10 cellular contexts compared by ENCODE assay signal in the genomic region with DNA sequence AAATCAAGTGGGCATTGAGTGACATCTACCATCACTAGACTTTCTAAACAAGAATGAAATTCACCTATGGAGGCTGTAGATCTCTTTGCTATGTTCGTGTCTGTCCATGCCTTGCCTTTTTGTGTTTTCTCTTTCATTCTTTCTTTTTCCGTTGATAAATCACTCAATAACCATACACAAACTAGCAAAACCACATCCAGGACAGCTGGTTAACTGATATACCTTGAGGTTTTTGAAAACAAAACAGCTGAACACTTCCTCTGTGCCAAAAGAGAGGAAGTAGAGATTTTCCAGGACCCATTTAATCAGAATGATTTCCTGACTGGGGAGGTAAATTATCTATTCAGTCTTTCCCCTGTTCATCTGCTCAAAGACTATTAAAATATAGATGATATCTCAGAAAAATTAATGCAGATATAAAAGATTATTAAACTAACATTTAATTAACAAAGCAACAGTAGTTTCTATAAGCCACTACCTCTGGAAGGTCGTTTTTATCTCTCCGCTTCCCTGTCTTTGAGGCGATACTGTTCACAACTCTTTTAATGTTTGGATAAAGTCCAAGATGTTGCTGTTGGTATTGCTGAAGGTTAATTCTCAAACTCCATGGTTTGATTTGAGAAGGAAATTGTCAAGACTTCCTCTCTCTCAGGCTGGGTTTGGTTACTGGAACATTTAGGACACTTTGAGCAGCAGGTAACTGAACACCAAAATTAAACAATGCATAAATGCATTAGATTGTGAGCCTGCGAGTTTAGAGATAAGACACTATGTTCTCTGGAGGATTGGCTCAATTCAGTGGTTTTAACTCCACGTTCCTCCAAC. TPM values are rescaled to one million over a fixed set of nuclear protein-coding genes. Genes with fewer than 3 reads are reported as not detected.
DNase-seq lines count a peak whose midpoint lies in the region; ATAC-seq and TF ChIP-seq lines count a peak whose summit lies in the region.
"Had no signal": no experiment of that assay in that cellular context is flagged by ENCODE, and none has a peak within 500 bp of the region (broad histone marks: within the 10 kb centered on the region; RNA-seq: fewer than 3 reads in every experiment).

No MANE protein-coding gene starts in this region.

- H3K4me3 ChIP-seq in NB4 (ENCODE audit: low read depth, low read length) (no peak overlapping the region), body of pancreas (no peak overlapping the region), HAP-1 (no peak overlapping the region), aorta (ENCODE audit: low read length in 2 of 2) (no peak overlapping the region)

- in situ Hi-C loops in HAP-1 (cut with MboI; ENCODE audit: low sequenced_read_pairs) = no loop called here

- H3K36me3 Mint-ChIP-seq in activated CD4-positive, alpha-beta T cell treated with anti-CD3 and anti-CD28 coated beads, Interleukin-2, amount 10 ng/mL, durations not matched to agents 24 days and 14 days (ENCODE audit: low read depth) = no peaks in the 10 kb centered on the region
- no peaks in the 10 kb centered on the region for H3K36me3 Mint-ChIP-seq in nephron (ENCODE audit: low read depth)

- H3K36me3 ChIP-seq in body of pancreas (replicated peaks in 1 of 2; ENCODE audit: insufficient read depth in 1 of 2, low read depth in 2 of 2) (no peaks in the 10 kb centered on the region), HAP-1 (replicated peaks) (no peaks in the 10 kb centered on the region), aorta (ENCODE audit: control insufficient read depth in 1 of 2, insufficient read depth in 2 of 2, low read length in 1 of 2) (no peaks in the 10 kb centered on the region)

- no peaks in the 10 kb centered on the region for H3K4me1 ChIP-seq in body of pancreas
- H3K4me1 ChIP-seq in HAP-1 = no peaks in the 10 kb centered on the region
- no peaks in the 10 kb centered on the region for H3K4me1 ChIP-seq in aorta (ENCODE audit: control insufficient read depth in 1 of 2, insufficient read depth in 2 of 2, low read length in 2 of 2)

- intact Hi-C loops in activated CD4-positive, alpha-beta T cell treated with anti-CD3 and anti-CD28 coated beads, Interleukin-2, amount 10 ng/mL, durations not matched to agents 24 days and 14 days (cut with micrococcal nuclease) = loop anchor here (10.0 kb wide), 4 partner anchors 934 to 1516 kb away; no protein-coding TSS in a partner anchor
- intact Hi-C loops in body of pancreas (cut with DNase I) (no loop called here), aorta (cut with DNase I) (no loop called here)

- TF ChIP-seq POLR2A in NB4 (IDR thresholded peaks at IDR 0.05; ENCODE audit: extremely low read depth, insufficient read length) = no peak
- no peak for TF ChIP-seq POLR2A in body of pancreas (IDR thresholded peaks at IDR 0.05)

- DNase-seq in activated CD4-positive, alpha-beta T cell treated with anti-CD3 and anti-CD28 coated beads, Interleukin-2, amount 10 ng/mL, durations not matched to agents 24 days and 14 days = peak; percentile 84
- no peak for DNase-seq in activated CD4-positive, alpha-beta T cell treated with anti-CD3 and anti-CD28 coated beads, Interleukin-2, amount 50 U/mL, for 48 hours
- DNase-seq in NB4 (ENCODE audit: low read depth) = peak; percentile 26
- no peak for DNase-seq in body of pancreas
- no peak for DNase-seq in HAP-1 (ENCODE audit: low spot score in 2 of 2)
- DNase-seq in aorta = no peak
- DNase-seq: NCI-H446 treated with DMSO at 0.1 percent for 48 hours had no signal

- H3K27ac ChIP-seq in body of pancreas (no peak overlapping the region), aorta (ENCODE audit: low read depth in 1 of 2, low read length in 2 of 2) (no peak overlapping the region)

- peaks cover 5% of the 10 kb centered on the region for H3K9me3 Mint-ChIP-seq in activated CD4-positive, alpha-beta T cell treated with anti-CD3 and anti-CD28 coated beads, Interleukin-2, amount 10 ng/mL, durations not matched to agents 24 days and 14 days
- H3K9me3 Mint-ChIP-seq in nephron = no peaks in the 10 kb centered on the region
- H3K9me3 Mint-ChIP-seq: neural crest cell had no signal

- H3K4me3 Mint-ChIP-seq in activated CD4-positive, alpha-beta T cell treated with anti-CD3 and anti-CD28 coated beads, Interleukin-2, amount 10 ng/mL, durations not matched to agents 24 days and 14 days = peak overlapping the region; percentile 58
- no peak overlapping the region for H3K4me3 Mint-ChIP-seq in nephron
- H3K4me3 Mint-ChIP-seq: neural crest cell had no signal

- WGBS in body of pancreas, 2 donors = 31 to 47% methylated on average over 7 of the region's 7 CpGs
- 48 to 51% methylated on average over 7 of the region's 7 CpGs for WGBS in aorta, 2 donors

- H3K9me3 ChIP-seq in body of pancreas (no peaks in the 10 kb centered on the region), HAP-1 (no peaks in the 10 kb centered on the region), aorta (ENCODE audit: control insufficient read depth, low read length) (no peaks in the 10 kb centered on the region)

- peak overlapping the region; percentile 81 for H3K27ac Mint-ChIP-seq in activated CD4-positive, alpha-beta T cell treated with anti-CD3 and anti-CD28 coated beads, Interleukin-2, amount 10 ng/mL, durations not matched to agents 24 days and 14 days
- H3K27ac Mint-ChIP-seq in nephron = peak overlapping the region; percentile 89 to 92 (median 90)

- H3K27me3 ChIP-seq in body of pancreas (no peaks in the 10 kb centered on the region), HAP-1 (ENCODE audit: low read depth) (peaks cover 3% of the 10 kb centered on the region; the same call in 1 of the 2 replicates), aorta (ENCODE audit: control insufficient read depth in 1 of 2, insufficient read depth in 2 of 2, low read length in 1 of 2) (no peaks in the 10 kb centered on the region)

- H3K27me3 Mint-ChIP-seq in activated CD4-positive, alpha-beta T cell treated with anti-CD3 and anti-CD28 coated beads, Interleukin-2, amount 10 ng/mL, durations not matched to agents 24 days and 14 days = no peaks in the 10 kb centered on the region
- no peaks in the 10 kb centered on the region for H3K27me3 Mint-ChIP-seq in nephron (ENCODE audit: low read depth)

- ATAC-seq in HG02642 (IDR thresholded peaks at IDR 0.05; ENCODE audit: poor library complexity, unreplicated experiment) = peak; percentile 67
- no peak for ATAC-seq in body of pancreas
- no peak for ATAC-seq in aorta (ENCODE audit: low FRiP score)

- H3K4me1 Mint-ChIP-seq in activated CD4-positive, alpha-beta T cell treated with anti-CD3 and anti-CD28 coated beads, Interleukin-2, amount 10 ng/mL, durations not matched to agents 24 days and 14 days = peaks cover 57% of the 10 kb centered on the region
- H3K4me1 Mint-ChIP-seq in nephron = peaks cover 24% of the 10 kb centered on the region

- TF ChIP-seq CTCF in NB4 (IDR thresholded peaks at IDR 0.05; ENCODE audit: low read depth, low read length) = no peak
- TF ChIP-seq CTCF in nephron (IDR thresholded peaks at IDR 0.05; ENCODE audit: unreplicated experiment in 3 of 3) = no peak
- TF ChIP-seq CTCF in body of pancreas (IDR thresholded peaks at IDR 0.05) = no peak

RNA-seq across cellular contexts. Expression of gene C10orf67, which starts 24.4 kb away (rescaled TPM):
- total RNA-seq in activated CD4-positive, alpha-beta T cell treated with anti-CD3 and anti-CD28 coated beads, Interleukin-2, amount 10 ng/mL, durations not matched to agents 24 days and 14 days = 0.07 and 0.16 TPM in 2 replicates
- total RNA-seq in body of pancreas (under 1 TPM in 1 of 2 donors, not detected in 1; 0.52 TPM), aorta (not detected)
- not detected for polyA plus RNA-seq in aorta

Comparison
In these comparisons a context has a peak if more than half of its experiments do, and no peak if none do; other contexts are left out.
1. DNase-seq: peak in activated CD4-positive, alpha-beta T cell treated with anti-CD3 and anti-CD28 coated beads, Interleukin-2, amount 10 ng/mL, durations not matched to agents 24 days and 14 days (single experiment) and NB4 (single experiment); none in activated CD4-positive, alpha-beta T cell treated with anti-CD3 and anti-CD28 coated beads, Interleukin-2, amount 50 U/mL, for 48 hours (0 of 2), body of pancreas (0 of 4), HAP-1 (0 of 2) and aorta (0 of 2).